In the genomic region with DNA sequence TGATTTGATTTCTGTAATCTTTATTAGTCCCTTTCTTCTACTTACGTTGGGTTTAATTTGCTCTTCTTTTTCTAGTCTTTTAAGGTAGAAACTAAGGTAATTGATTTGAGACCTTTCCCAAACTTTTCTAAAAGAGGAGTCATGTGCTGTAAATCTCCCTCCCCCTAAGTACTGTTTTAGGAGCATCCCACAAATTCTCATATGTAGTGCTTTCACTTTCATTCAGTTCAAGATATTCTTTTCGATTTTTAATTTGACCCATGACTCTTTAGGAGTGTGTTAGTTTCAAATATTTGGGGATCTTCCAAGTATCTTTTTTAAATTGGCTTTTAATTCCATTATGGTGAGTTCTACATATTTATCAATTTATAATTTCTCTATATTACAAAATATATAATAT, we compare ENCODE assay signal across 39 cellular contexts.
"Had no signal": no experiment of that assay in that cellular context is flagged by ENCODE, and none has a peak within 500 bp of the region (broad histone marks: within the 10 kb centered on the region; RNA-seq: fewer than 3 reads in every experiment).

No MANE protein-coding gene starts in this region.

- H3K9me3 ChIP-seq: adrenal gland, body of pancreas had no signal

- H3K9me3 Mint-ChIP-seq: activated naive CD4-positive, alpha-beta T cell treated with anti-CD3 and anti-CD28 coated beads, Interleukin-2, amount 10 ng/mL, durations not matched to agents 7 days and 5 days; activated naive CD8-positive, alpha-beta T cell treated with anti-CD3 and anti-CD28 coated beads, Interleukin-2, amount 10 ng/mL, durations not matched to agents 7 days and 5 days; activated T-helper 1 cell treated with anti-CD3 and anti-CD28 coated beads, Interleukin-12 subunit alpha, Interleukin-12 subunit beta, Interleukin-2, Interleukin-4 antibody, amounts not matched to agents 30 ng/mL and 10 ng/mL and 1 ng/mL, durations not matched to agents 14 hours and 24 hours and 36 hours; activated T-helper 2 cell treated with anti-CD3 and anti-CD28 coated beads, Interferon-gamma antibody, Interleukin-2, Interleukin-4, amounts not matched to agents 10 μg/mL and 5 μg/mL and 100 μg/mL, durations not matched to agents 14 hours and 24 hours and 36 hours; central memory CD8-positive, alpha-beta T cell had no signal

- H3K36me3 Mint-ChIP-seq: activated naive CD4-positive, alpha-beta T cell treated with anti-CD3 and anti-CD28 coated beads, Interleukin-2, amount 10 ng/mL, durations not matched to agents 7 days and 5 days; activated naive CD8-positive, alpha-beta T cell treated with anti-CD3 and anti-CD28 coated beads, Interleukin-2, amount 10 ng/mL, durations not matched to agents 7 days and 5 days; brain had no signal

- H3K27ac ChIP-seq: adrenal gland, ascending aorta, body of pancreas, brain microvascular endothelial cell, breast epithelium, cardiac muscle cell had no signal

- H3K4me3 Mint-ChIP-seq: activated naive CD4-positive, alpha-beta T cell treated with anti-CD3 and anti-CD28 coated beads for 36 hours; activated naive CD4-positive, alpha-beta T cell treated with anti-CD3 and anti-CD28 coated beads, Interleukin-2, amount 10 ng/mL, durations not matched to agents 7 days and 5 days; activated naive CD4-positive, alpha-beta T cell treated with anti-CD3 and anti-CD28 coated beads, Interleukin-2, amount 50 U/mL, for 24 hours; activated naive CD8-positive, alpha-beta T cell; activated naive CD8-positive, alpha-beta T cell treated with anti-CD3 and anti-CD28 coated beads for 36 hours; activated naive CD8-positive, alpha-beta T cell treated with anti-CD3 and anti-CD28 coated beads, Interleukin-2, amount 10 ng/mL, durations not matched to agents 7 days and 5 days; activated naive CD8-positive, alpha-beta T cell treated with anti-CD3 and anti-CD28 coated beads, Interleukin-2, amount 50 U/mL, for 24 hours; activated T-cell treated with anti-CD3 and anti-CD28 coated beads, Interleukin-2, amount 50 U/mL, for 24 hours; activated T-cell treated with anti-CD3 and anti-CD28 coated beads, Interleukin-2, amount 50 U/mL, for 4 hours; activated T-cell treated with anti-CD3 and anti-CD28 coated beads, Interleukin-2, amount 50 U/mL, for 72 hours; activated T-helper 1 cell treated with anti-CD3 and anti-CD28 coated beads, Interleukin-12 subunit alpha, Interleukin-12 subunit beta, Interleukin-2, Interleukin-4 antibody, amounts not matched to agents 30 ng/mL and 10 ng/mL and 1 ng/mL, durations not matched to agents 14 hours and 24 hours and 36 hours; activated T-helper 17 cell treated with anti-CD3 and anti-CD28 coated beads, Interleukin-2, amount 50 U/mL, for 72 hours; brain; central memory CD8-positive, alpha-beta T cell had no signal

- ATAC-seq: activated naive CD4-positive, alpha-beta T cell treated with anti-CD3 and anti-CD28 coated beads, Interleukin-2, amount 50 U/mL, for 72 hours; activated naive CD8-positive, alpha-beta T cell treated with anti-CD3 and anti-CD28 coated beads, Interleukin-2, amount 50 U/mL, for 24 hours; activated T-cell treated with anti-CD3 and anti-CD28 coated beads, Interleukin-2, amount 50 U/mL, for 4 hours; activated T-cell treated with anti-CD3 and anti-CD28 coated beads, Interleukin-2, amount 50 U/mL, for 72 hours; activated T-helper 17 cell treated with anti-CD3 and anti-CD28 coated beads, Interleukin-2, amount 50 U/mL, for 72 hours; body of pancreas had no signal

- H3K4me1 Mint-ChIP-seq: activated naive CD4-positive, alpha-beta T cell treated with anti-CD3 and anti-CD28 coated beads, Interleukin-2, amount 10 ng/mL, durations not matched to agents 7 days and 5 days; activated naive CD4-positive, alpha-beta T cell treated with anti-CD3 and anti-CD28 coated beads, Interleukin-2, amount 50 U/mL, for 24 hours; activated naive CD8-positive, alpha-beta T cell treated with anti-CD3 and anti-CD28 coated beads, Interleukin-2, amount 10 ng/mL, durations not matched to agents 7 days and 5 days; activated naive CD8-positive, alpha-beta T cell treated with anti-CD3 and anti-CD28 coated beads, Interleukin-2, amount 50 U/mL, for 24 hours; activated T-helper 17 cell treated with anti-CD3 and anti-CD28 coated beads, Interleukin-2, amount 50 U/mL, for 72 hours; brain; central memory CD8-positive, alpha-beta T cell had no signal

- H3K4me1 ChIP-seq: adrenal gland, ascending aorta, body of pancreas, breast epithelium had no signal

- FAIRE-seq: astrocyte, bronchial epithelial cell had no signal

- H3K27me3 ChIP-seq: adrenal gland, ascending aorta, body of pancreas, brain microvascular endothelial cell, breast epithelium, cardiac muscle cell had no signal

- H3K4me3 ChIP-seq: adrenal gland, ascending aorta, body of pancreas, breast epithelium, cardiac muscle cell had no signal

- H3K27me3 Mint-ChIP-seq: activated naive CD4-positive, alpha-beta T cell treated with anti-CD3 and anti-CD28 coated beads, Interleukin-2, amount 10 ng/mL, durations not matched to agents 7 days and 5 days; activated naive CD4-positive, alpha-beta T cell treated with anti-CD3 and anti-CD28 coated beads, Interleukin-2, amount 50 U/mL, for 24 hours; activated naive CD8-positive, alpha-beta T cell; activated naive CD8-positive, alpha-beta T cell treated with anti-CD3 and anti-CD28 coated beads for 36 hours; activated naive CD8-positive, alpha-beta T cell treated with anti-CD3 and anti-CD28 coated beads, Interleukin-2, amount 10 ng/mL, durations not matched to agents 7 days and 5 days; activated naive CD8-positive, alpha-beta T cell treated with anti-CD3 and anti-CD28 coated beads, Interleukin-2, amount 50 U/mL, for 24 hours; activated T-cell treated with anti-CD3 and anti-CD28 coated beads, Interleukin-2, amount 50 U/mL, for 24 hours; activated T-helper 17 cell treated with anti-CD3 and anti-CD28 coated beads, Interleukin-2, amount 50 U/mL, for 72 hours; central memory CD8-positive, alpha-beta T cell had no signal

- H3K27ac Mint-ChIP-seq: activated naive CD4-positive, alpha-beta T cell treated with anti-CD3 and anti-CD28 coated beads for 36 hours; activated naive CD4-positive, alpha-beta T cell treated with anti-CD3 and anti-CD28 coated beads, Interleukin-2, amount 10 ng/mL, durations not matched to agents 7 days and 5 days; activated naive CD4-positive, alpha-beta T cell treated with anti-CD3 and anti-CD28 coated beads, Interleukin-2, amount 50 U/mL, for 24 hours; activated naive CD4-positive, alpha-beta T cell treated with anti-CD3 and anti-CD28 coated beads, Interleukin-2, amount 50 U/mL, for 72 hours; activated naive CD8-positive, alpha-beta T cell; activated naive CD8-positive, alpha-beta T cell treated with anti-CD3 and anti-CD28 coated beads for 36 hours; activated naive CD8-positive, alpha-beta T cell treated with anti-CD3 and anti-CD28 coated beads, Interleukin-2, amount 10 ng/mL, durations not matched to agents 7 days and 5 days; activated naive CD8-positive, alpha-beta T cell treated with anti-CD3 and anti-CD28 coated beads, Interleukin-2, amount 50 U/mL, for 24 hours; activated T-cell treated with anti-CD3 and anti-CD28 coated beads, Interleukin-2, amount 50 U/mL, for 24 hours; activated T-cell treated with anti-CD3 and anti-CD28 coated beads, Interleukin-2, amount 50 U/mL, for 72 hours; activated T-helper 1 cell treated with anti-CD3 and anti-CD28 coated beads, Interleukin-12 subunit alpha, Interleukin-12 subunit beta, Interleukin-2, Interleukin-4 antibody, amounts not matched to agents 30 ng/mL and 10 ng/mL and 1 ng/mL, durations not matched to agents 14 hours and 24 hours and 36 hours; activated T-helper 17 cell treated with anti-CD3 and anti-CD28 coated beads, Interleukin-2, amount 50 U/mL, for 72 hours; activated T-helper 2 cell treated with anti-CD3 and anti-CD28 coated beads, Interferon-gamma antibody, Interleukin-2, Interleukin-4, amounts not matched to agents 10 μg/mL and 5 μg/mL and 100 μg/mL, durations not matched to agents 14 hours and 24 hours and 36 hours; brain had no signal

- DNase-seq: activated effector memory CD4-positive, alpha-beta T cell treated with anti-CD3 and anti-CD28 coated beads, Interleukin-2, amount 50 U/mL, for 16 hours; activated effector memory CD4-positive, alpha-beta T cell treated with Interleukin-2 at 50 U/mL for 16 hours; activated gamma-delta T cell; activated gamma-delta T cell treated with Interleukin-2 at 50 U/mL for 16 hours; activated naive CD4-positive, alpha-beta T cell; activated naive CD4-positive, alpha-beta T cell treated with anti-CD3 and anti-CD28 coated beads for 36 hours; activated naive CD4-positive, alpha-beta T cell treated with anti-CD3 and anti-CD28 coated beads, Interleukin-2, amount 10 ng/mL, durations not matched to agents 7 days and 5 days; activated naive CD4-positive, alpha-beta T cell treated with anti-CD3 and anti-CD28 coated beads, Interleukin-2, amount 50 U/mL, for 16 hours; activated naive CD4-positive, alpha-beta T cell treated with Interleukin-2 at 50 U/mL for 16 hours; activated naive CD8-positive, alpha-beta T cell treated with anti-CD3 and anti-CD28 coated beads for 36 hours; activated naive CD8-positive, alpha-beta T cell treated with anti-CD3 and anti-CD28 coated beads, Interleukin-2, amount 10 ng/mL, durations not matched to agents 7 days and 5 days; activated naive CD8-positive, alpha-beta T cell treated with anti-CD3 and anti-CD28 coated beads, Interleukin-2, amount 50 U/mL, for 24 hours; activated T-cell treated with anti-CD3 and anti-CD28 coated beads, Interleukin-2, amount 50 U/mL, for 24 hours; activated T-cell treated with anti-CD3 and anti-CD28 coated beads, Interleukin-2, amount 50 U/mL, for 4 hours; activated T-cell treated with anti-CD3 and anti-CD28 coated beads, Interleukin-2, amount 50 U/mL, for 48 hours; activated T-cell treated with anti-CD3 and anti-CD28 coated beads, Interleukin-2, amount 50 U/mL, for 72 hours; adrenal gland; amniotic stem cell; amygdala; anterior cingulate cortex; aorta; body of pancreas; brain microvascular endothelial cell; caudate nucleus; central memory CD4-positive, alpha-beta T cell; cerebellar nuclear complex had no signal

- H3K36me3 ChIP-seq: adrenal gland, ascending aorta, brain microvascular endothelial cell, breast epithelium, cardiac muscle cell had no signal
